Comparison of ENCODE assay signal across 10 cellular contexts in the genomic region with DNA sequence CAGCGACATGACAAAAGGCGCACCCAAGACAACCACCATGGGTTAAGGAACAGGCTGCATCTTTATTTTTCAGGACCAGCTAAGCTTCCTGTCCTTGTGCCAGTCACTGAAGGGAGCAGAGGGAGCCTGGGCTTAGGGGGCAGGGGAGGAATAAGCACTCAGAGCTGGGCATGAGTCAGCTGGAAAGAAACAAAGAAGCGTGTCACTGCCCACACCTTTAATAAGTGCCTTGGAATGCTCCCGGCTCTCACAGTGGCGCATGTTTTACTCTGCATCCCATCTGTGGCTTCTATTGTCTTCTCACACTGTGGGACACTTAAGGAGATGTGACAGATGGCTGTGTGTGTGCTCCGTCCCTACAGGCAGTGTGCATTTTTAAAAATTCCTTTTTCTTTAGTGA.
DNase-seq lines count a peak whose midpoint lies in the region; ATAC-seq and TF ChIP-seq lines count a peak whose summit lies in the region.
"Had no signal": no experiment of that assay in that cellular context is flagged by ENCODE, and none has a peak within 500 bp of the region (broad histone marks: within the 10 kb centered on the region; RNA-seq: fewer than 3 reads in every experiment).

No MANE protein-coding gene starts in this region.

- no peak for TF ChIP-seq CTCF in osteoblast (IDR thresholded peaks at IDR 0.05; ENCODE audit: extremely low read depth, low read depth, low read length)

- intact Hi-C loops in Right ventricle myocardium superior (cut with DNase I), result no loop called here

- peaks cover 5% of the 10 kb centered on the region for H3K4me1 ChIP-seq in osteoblast (ENCODE audit: insufficient read depth, low read length)
- H3K4me1 ChIP-seq: testis had no signal

- no peak for ATAC-seq in GM18909 (IDR thresholded peaks at IDR 0.05; ENCODE audit: poor library complexity, unreplicated experiment)
- ATAC-seq in HG03439 (IDR thresholded peaks at IDR 0.05; ENCODE audit: unreplicated experiment), result no peak
- no peak for ATAC-seq in Right ventricle myocardium superior (ENCODE audit: poor library complexity)

- no peaks in the 10 kb centered on the region for H4K20me1 ChIP-seq in osteoblast (ENCODE audit: insufficient read depth, low read length)

- H3K27me3 ChIP-seq in osteoblast (ENCODE audit: insufficient read depth, low read length), result peaks cover 2% of the 10 kb centered on the region
- H3K27me3 ChIP-seq: testis had no signal

- no peak overlapping the region for H2AFZ ChIP-seq in osteoblast (ENCODE audit: low read length)

- H3K79me2 ChIP-seq in osteoblast (ENCODE audit: insufficient read depth, low read length), result no peaks in the 10 kb centered on the region

- no peaks in the 10 kb centered on the region for H3K9me3 ChIP-seq in osteoblast (ENCODE audit: low read depth, low read length)
- H3K9me3 ChIP-seq: testis had no signal

- H3K4me2 ChIP-seq in osteoblast (ENCODE audit: insufficient read depth, low read length), result peak overlapping the region; percentile 28

- DNase-seq in EL, result peak; percentile 55
- DNase-seq in NCI-H69 (lab: John Stamatoyannopoulos, UW), result peak; percentile 90
- DNase-seq in dermis blood vessel endothelial cell, result peak; percentile 66
- DNase-seq in osteoblast (ENCODE audit: insufficient read length, low spot score, missing footprints), result peak; percentile 87
- no peak for DNase-seq in RPMI8226
- DNase-seq in Right ventricle myocardium superior, result no peak
- DNase-seq: foreskin melanocyte, testis had no signal

- no peaks in the 10 kb centered on the region for H3K36me3 ChIP-seq in osteoblast (ENCODE audit: insufficient read depth, low read length)

- H3K27ac ChIP-seq in osteoblast (ENCODE audit: low read depth, low read length), result no peak overlapping the region
- H3K27ac ChIP-seq: testis had no signal

- no peak overlapping the region for H3K4me3 ChIP-seq in osteoblast (ENCODE audit: insufficient read depth, low read length)
- H3K4me3 ChIP-seq: testis had no signal

Comparison
In these comparisons a context has a peak if more than half of its experiments do, and no peak if none do; other contexts are left out.
1. DNase-seq: peak in EL (single experiment), NCI-H69 (single experiment), dermis blood vessel endothelial cell (single experiment) and osteoblast (single experiment); none in RPMI8226 (single experiment) and Right ventricle myocardium superior (single experiment).